22 cellular contexts compared by ENCODE assay signal in genomic region chrX:38878674-38879375, GRCh38.
DNase-seq lines count a peak whose midpoint lies in the region; ATAC-seq, FAIRE-seq and TF ChIP-seq lines count a peak whose summit lies in the region.
"Had no signal": no experiment of that assay in that cellular context is flagged by ENCODE, and none has a peak within 500 bp of the region (broad histone marks: within the 10 kb centered on the region; RNA-seq: fewer than 3 reads in every experiment).

No MANE protein-coding gene starts in this region.

- no peak overlapping the region for H3K4me3 Mint-ChIP-seq in dendritic cell treated with granulocyte-macrophage colony-stimulating factor and Interleukin-4, amounts not matched to agents 40 ng/mL and 50 ng/mL, for 4 days
- H3K4me3 Mint-ChIP-seq: activated CD4-positive, alpha-beta T cell treated with anti-CD3 and anti-CD28 coated beads for 36 hours; activated T-cell treated with anti-CD3 and anti-CD28 coated beads, Interleukin-2, amount 50 U/mL, for 4 hours; natural killer cell treated with Interleukin-12 subunit alpha and Interleukin-12 subunit beta and Interleukin-15 and Interleukin-18, amount 100 ng/mL, for 72 hours had no signal

- no peaks in the 10 kb centered on the region for H3K27me3 Mint-ChIP-seq in dendritic cell treated with granulocyte-macrophage colony-stimulating factor and Interleukin-4, amounts not matched to agents 40 ng/mL and 50 ng/mL, for 4 days
- H3K27me3 Mint-ChIP-seq: activated CD4-positive, alpha-beta T cell treated with anti-CD3 and anti-CD28 coated beads for 36 hours; CD4-positive, alpha-beta memory T cell; T-cell had no signal

- H3K27ac Mint-ChIP-seq in dendritic cell treated with granulocyte-macrophage colony-stimulating factor and Interleukin-4, amounts not matched to agents 40 ng/mL and 50 ng/mL, for 4 days, result peak overlapping the region; percentile 78
- H3K27ac Mint-ChIP-seq: activated CD4-positive, alpha-beta T cell treated with anti-CD3 and anti-CD28 coated beads for 36 hours; natural killer cell treated with Interleukin-12 subunit alpha and Interleukin-12 subunit beta and Interleukin-15 and Interleukin-18, amount 100 ng/mL, for 72 hours had no signal

- POLR2A ChIA-PET in A549 (lab: Yijun Ruan, JAX), result no interaction called here

- H3K4me2 ChIP-seq in A549, result no peak overlapping the region
- peak overlapping the region; percentile 79 to 91 (median 87) for H3K4me2 ChIP-seq in BLaER1 treated with 17β-estradiol and CSF1 and Interleukin-3, amounts not matched to agents 10 nM and 100 nM
- H3K4me2 ChIP-seq: KMS-11 had no signal

- intact Hi-C loops in dendritic cell treated with granulocyte-macrophage colony-stimulating factor and Interleukin-4, amounts not matched to agents 40 ng/mL and 50 ng/mL, for 4 days (cut with micrococcal nuclease), result no loop called here
- intact Hi-C loops in upper lobe of right lung (cut with DNase I), result no loop called here

- peaks cover 18% of the 10 kb centered on the region for H3K4me1 Mint-ChIP-seq in dendritic cell treated with granulocyte-macrophage colony-stimulating factor and Interleukin-4, amounts not matched to agents 40 ng/mL and 50 ng/mL, for 4 days (ENCODE audit: low read depth)

- CTCF ChIA-PET in A549 (lab: Yijun Ruan, JAX), result interaction anchor here (0.9 kb wide), 1 partner anchor 124 kb away, joined by 3 read pairs; no protein-coding TSS in a partner anchor

- H3K9me3 Mint-ChIP-seq in dendritic cell treated with granulocyte-macrophage colony-stimulating factor and Interleukin-4, amounts not matched to agents 40 ng/mL and 50 ng/mL, for 4 days, result no peaks in the 10 kb centered on the region
- H3K9me3 Mint-ChIP-seq: natural killer cell treated with Interleukin-12 subunit alpha and Interleukin-12 subunit beta and Interleukin-15 and Interleukin-18, amount 100 ng/mL, for 72 hours; T-cell had no signal

- H3K4me3 ChIP-seq in A549, result no peak overlapping the region
- H3K4me3 ChIP-seq in BLaER1 treated with 17β-estradiol and CSF1 and Interleukin-3, amounts not matched to agents 10 nM and 100 nM, result peak overlapping the region in 4 of 10 experiments; percentile 22 to 49 (median 31); a peak in 4 of 20 replicates
- H3K4me3 ChIP-seq in NB4 (ENCODE audit: low read depth, low read length), result no peak overlapping the region
- no peak overlapping the region for H3K4me3 ChIP-seq in upper lobe of right lung
- H3K4me3 ChIP-seq: ascending aorta, ovary, Peyer's patch, SJCRH30, testis, vagina had no signal

- H3K4me1 ChIP-seq in A549 (0 out of 3 replicates have a peak, but pooled peaks cover 4% of the 10 kb centered on the region), upper lobe of right lung (no peaks in the 10 kb centered on the region)
- H3K4me1 ChIP-seq in BLaER1 treated with 17β-estradiol and CSF1 and Interleukin-3, amounts not matched to agents 10 nM and 100 nM, result peaks cover 46 to 74% (median 63%) of the 10 kb centered on the region in 10 experiments
- H3K4me1 ChIP-seq: ascending aorta, Peyer's patch, testis, vagina had no signal

- H3K27ac ChIP-seq in A549 (no peak overlapping the region), upper lobe of right lung (no peak overlapping the region)
- peak overlapping the region; percentile 30 to 95 (median 83); a peak in 21 of 22 replicates for H3K27ac ChIP-seq in BLaER1 treated with 17β-estradiol and CSF1 and Interleukin-3, amounts not matched to agents 10 nM and 100 nM
- H3K27ac ChIP-seq: ascending aorta, KMS-11, ovary, Peyer's patch, SJCRH30, testis, vagina had no signal

- H3K36me3 ChIP-seq in BLaER1 treated with 17β-estradiol and CSF1 and Interleukin-3, amounts not matched to agents 10 nM and 100 nM, result no peaks in the 10 kb centered on the region; a peak in 1 of 22 replicates
- H3K36me3 ChIP-seq in upper lobe of right lung, result no peaks in the 10 kb centered on the region
- H3K36me3 ChIP-seq: ascending aorta, ovary, Peyer's patch, SJCRH30, vagina had no signal

- H3K27me3 ChIP-seq in BLaER1 treated with 17β-estradiol and CSF1 and Interleukin-3, amounts not matched to agents 10 nM and 100 nM, result no peaks in the 10 kb centered on the region
- H3K27me3 ChIP-seq in upper lobe of right lung, result no peaks in the 10 kb centered on the region
- H3K27me3 ChIP-seq: ascending aorta, ovary, Peyer's patch, SJCRH30, testis, vagina had no signal

- H4K20me1 ChIP-seq in BLaER1 treated with 17β-estradiol and CSF1 and Interleukin-3, amounts not matched to agents 10 nM and 100 nM, result no peaks in the 10 kb centered on the region

- no peaks in the 10 kb centered on the region for H3K36me3 Mint-ChIP-seq in dendritic cell treated with granulocyte-macrophage colony-stimulating factor and Interleukin-4, amounts not matched to agents 40 ng/mL and 50 ng/mL, for 4 days (ENCODE audit: low read depth)
- H3K36me3 Mint-ChIP-seq: CD4-positive, alpha-beta memory T cell; natural killer cell treated with Interleukin-12 subunit alpha and Interleukin-12 subunit beta and Interleukin-15 and Interleukin-18, amount 100 ng/mL, for 72 hours; T-cell had no signal

- peak overlapping the region in 7 of 11 experiments; percentile 57 to 80 (median 75); a peak in 14 of 22 replicates for H3K9ac ChIP-seq in BLaER1 treated with 17β-estradiol and CSF1 and Interleukin-3, amounts not matched to agents 10 nM and 100 nM
- H3K9ac ChIP-seq: KMS-11 had no signal

- ATAC-seq in A549 (no peak), upper lobe of right lung (no peak), HG03439 (IDR thresholded peaks at IDR 0.05; ENCODE audit: unreplicated experiment) (no peak)
- ATAC-seq: activated CD4-positive, alpha-beta T cell treated with anti-CD3 and anti-CD28 coated beads for 36 hours; activated T-cell treated with anti-CD3 and anti-CD28 coated beads, Interleukin-2, amount 50 U/mL, for 4 hours; natural killer cell treated with Interleukin-12 subunit alpha and Interleukin-12 subunit beta and Interleukin-15 and Interleukin-18, amount 100 ng/mL, for 72 hours had no signal

- peak; percentile 67 for FAIRE-seq in A549 (lab: Jason Lieb, UNC)

- no peaks in the 10 kb centered on the region for H3K9me3 ChIP-seq in A549
- H3K9me3 ChIP-seq in BLaER1 treated with 17β-estradiol and CSF1 and Interleukin-3, amounts not matched to agents 10 nM and 100 nM (replicated peaks in 1 of 11), result peaks cover 6 to 38% (median 22%) of the 10 kb centered on the region in 11 experiments; a peak in 14 of 22 replicates
- no peaks in the 10 kb centered on the region for H3K9me3 ChIP-seq in upper lobe of right lung
- H3K9me3 ChIP-seq: ovary, Peyer's patch, SJCRH30, testis, vagina had no signal

- DNase-seq in A549 (ENCODE audit: low read depth in 1 of 2, low spot score in 1 of 2), result no peak
- DNase-seq in NB4 (ENCODE audit: low read depth), result peak; percentile 17
- no peak for DNase-seq in stimulated activated CD4-positive, alpha-beta T cell treated with anti-CD3 and anti-CD28 coated beads, Interleukin-4, amount 100 ng/mL, for 1 hour
- DNase-seq in upper lobe of right lung, result no peak
- DNase-seq: activated CD4-positive, alpha-beta T cell treated with anti-CD3 and anti-CD28 coated beads for 36 hours; activated T-cell treated with anti-CD3 and anti-CD28 coated beads, Interleukin-2, amount 50 U/mL, for 4 hours; caudate nucleus; NCI-H187 treated with DMSO at 0.1 percent for 48 hours; ovary; stimulated activated CD4-positive, alpha-beta T cell treated with anti-CD3 and anti-CD28 coated beads, Interleukin-2, amount 100 ng/mL, for 48 hours; testis had no signal

- TF ChIP-seq EP300 in A549 (IDR thresholded peaks at IDR 0.05), result no peak

- no peak for TF ChIP-seq RAD21 in A549 (conservative IDR thresholded peaks at IDR 0.05 in 1 of 2, IDR thresholded peaks at IDR 0.05 in 1 of 2)

- TF ChIP-seq POLR2A in A549 (IDR thresholded peaks at IDR 0.05; ENCODE audit: low read length), result no peak
- no peak for TF ChIP-seq POLR2A in NB4 (IDR thresholded peaks at IDR 0.05; ENCODE audit: extremely low read depth, insufficient read length)

- TF ChIP-seq CTCF in A549 (IDR thresholded peaks at IDR 0.05) (no peak), NB4 (IDR thresholded peaks at IDR 0.05; ENCODE audit: low read depth, low read length) (no peak), upper lobe of right lung (IDR thresholded peaks at IDR 0.05) (no peak)

- 40% methylated on average over 4 of the region's 4 CpGs for WGBS in A549 (ENCODE audit: missing lambda C conversion rate)

TF ChIP-seq in A549, 52 proteins besides CTCF, POLR2A, EP300 and RAD21 (continues in another document):
- TF ChIP-seq, protein P1, sequence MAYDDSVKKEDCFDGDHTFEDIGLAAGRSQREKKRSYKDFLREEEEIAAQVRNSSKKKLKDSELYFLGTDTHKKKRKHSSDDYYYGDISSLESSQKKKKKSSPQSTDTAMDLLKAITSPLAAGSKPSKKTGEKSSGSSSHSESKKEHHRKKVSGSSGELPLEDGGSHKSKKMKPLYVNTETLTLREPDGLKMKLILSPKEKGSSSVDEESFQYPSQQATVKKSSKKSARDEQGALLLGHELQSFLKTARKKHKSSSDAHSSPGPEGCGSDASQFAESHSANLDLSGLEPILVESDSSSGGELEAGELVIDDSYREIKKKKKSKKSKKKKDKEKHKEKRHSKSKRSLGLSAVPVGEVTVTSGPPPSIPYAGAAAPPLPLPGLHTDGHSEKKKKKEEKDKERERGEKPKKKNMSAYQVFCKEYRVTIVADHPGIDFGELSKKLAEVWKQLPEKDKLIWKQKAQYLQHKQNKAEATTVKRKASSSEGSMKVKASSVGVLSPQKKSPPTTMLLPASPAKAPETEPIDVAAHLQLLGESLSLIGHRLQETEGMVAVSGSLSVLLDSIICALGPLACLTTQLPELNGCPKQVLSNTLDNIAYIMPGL (CRISPR knock-in tag; IDR thresholded peaks at IDR 0.05; ENCODE audit: borderline replicate concordance), result no peak
- TF ChIP-seq TFCP2L1 (CRISPR knock-in tag; IDR thresholded peaks at IDR 0.05) (no peak), ESRRA (IDR thresholded peaks at IDR 0.05; ENCODE audit: borderline replicate concordance, low read length) (no peak), EHMT2 (IDR thresholded peaks at IDR 0.05; ENCODE audit: low read depth) (no peak)

Comparison
In these comparisons a context has a peak if more than half of its experiments do, and no peak if none do; other contexts are left out.
1. H3K27ac ChIP-seq: peak in BLaER1 treated with 17β-estradiol and CSF1 and Interleukin-3, amounts not matched to agents 10 nM and 100 nM (11 of 11); none in A549 (0 of 2) and upper lobe of right lung (single experiment).